Comparison of ENCODE assay signal across 27 cellular contexts in genomic region chr2:65172994-65173790, GRCh38.
"Had no signal": no experiment of that assay in that cellular context is flagged by ENCODE, and none has a peak within 500 bp of the region (broad histone marks: within the 10 kb centered on the region; RNA-seq: fewer than 3 reads in every experiment).

No MANE protein-coding gene starts in this region.

- H3K4me3 Mint-ChIP-seq: immature natural killer cell; mesothelial cell of epicardium; naive thymus-derived CD4-positive, alpha-beta T cell; natural killer cell treated with Interleukin-12 subunit alpha and Interleukin-12 subunit beta and Interleukin-15 and Interleukin-18, amount 100 ng/mL, for 72 hours; stimulated activated naive CD8-positive, alpha-beta T cell treated with anti-CD3 and anti-CD28 coated beads, Interleukin-15, Interleukin-2, amounts not matched to agents 100 ng/mL and 50 ng/mL, for 24 hours had no signal

- H3K36me3 Mint-ChIP-seq: immature natural killer cell; mesothelial cell of epicardium; naive thymus-derived CD4-positive, alpha-beta T cell; natural killer cell treated with Interleukin-12 subunit alpha and Interleukin-12 subunit beta and Interleukin-15 and Interleukin-18, amount 100 ng/mL, for 72 hours had no signal

- H3K27me3 Mint-ChIP-seq: naive thymus-derived CD4-positive, alpha-beta T cell; stimulated activated naive CD8-positive, alpha-beta T cell treated with anti-CD3 and anti-CD28 coated beads, Interleukin-15, Interleukin-2, amounts not matched to agents 100 ng/mL and 50 ng/mL, for 24 hours had no signal

- ATAC-seq: heart left ventricle; naive thymus-derived CD4-positive, alpha-beta T cell; natural killer cell treated with Interleukin-12 subunit alpha and Interleukin-12 subunit beta and Interleukin-15 and Interleukin-18, amount 100 ng/mL, for 72 hours; pancreas; right cardiac atrium; upper lobe of right lung had no signal

- H3K27ac Mint-ChIP-seq: immature natural killer cell; mesothelial cell of epicardium; naive thymus-derived CD4-positive, alpha-beta T cell; natural killer cell treated with Interleukin-12 subunit alpha and Interleukin-12 subunit beta and Interleukin-15 and Interleukin-18, amount 100 ng/mL, for 72 hours; stimulated activated naive CD8-positive, alpha-beta T cell treated with anti-CD3 and anti-CD28 coated beads, Interleukin-15, Interleukin-2, amounts not matched to agents 100 ng/mL and 50 ng/mL, for 24 hours had no signal

- H3K4me1 ChIP-seq: left ventricle myocardium inferior, prostate gland, sigmoid colon, suprapubic skin, tibial artery, upper lobe of right lung had no signal

- H3K36me3 ChIP-seq: heart left ventricle, left ventricle myocardium inferior, pancreas, prostate gland, sigmoid colon, suprapubic skin, thoracic aorta, tibial artery, upper lobe of right lung had no signal

- H3K4me3 ChIP-seq: heart left ventricle, left ventricle myocardium inferior, lung, pancreas, prostate gland, sigmoid colon, smooth muscle cell, suprapubic skin, thoracic aorta, tibial artery, upper lobe of right lung had no signal

- H3K9me3 ChIP-seq: heart left ventricle, left ventricle myocardium inferior, pancreas, prostate gland, sigmoid colon, suprapubic skin, thoracic aorta, tibial artery, upper lobe of right lung had no signal

- H3K4me1 Mint-ChIP-seq: immature natural killer cell; mesothelial cell of epicardium; naive thymus-derived CD4-positive, alpha-beta T cell had no signal

- DNase-seq: heart left ventricle; hypothalamus; immature natural killer cell; kidney; left ventricle myocardium inferior; mesendoderm; naive thymus-derived CD4-positive, alpha-beta T cell; pancreas; posterior cingulate gyrus; retina; right cardiac atrium; sigmoid colon; stimulated activated CD4-positive, alpha-beta T cell treated with anti-CD3 and anti-CD28 coated beads, Interleukin-1b, Interleukin-23, amount 100 ng/mL, for 48 hours; stimulated activated CD4-positive, alpha-beta T cell treated with anti-CD3 and anti-CD28 coated beads, Interleukin-2, amount 100 ng/mL, for 48 hours; stimulated activated CD4-positive, alpha-beta T cell treated with anti-CD3 and anti-CD28 coated beads, Interleukin-4, amount 100 ng/mL, for 4 hours; stimulated activated CD8-positive, alpha-beta memory T cell treated with anti-CD3 and anti-CD28 coated beads, Interleukin-4, amount 100 ng/mL, for 48 hours; stimulated activated naive CD4-positive, alpha-beta T cell; tibial artery; upper lobe of right lung had no signal

- H3K9me3 Mint-ChIP-seq: immature natural killer cell; mesothelial cell of epicardium; naive thymus-derived CD4-positive, alpha-beta T cell; natural killer cell treated with Interleukin-12 subunit alpha and Interleukin-12 subunit beta and Interleukin-15 and Interleukin-18, amount 100 ng/mL, for 72 hours; stimulated activated naive CD8-positive, alpha-beta T cell treated with anti-CD3 and anti-CD28 coated beads, Interleukin-15, Interleukin-2, amounts not matched to agents 100 ng/mL and 50 ng/mL, for 24 hours had no signal
